ENCODE assay signal across 1 cellular context in genomic region chr7:123824754-123825067, GRCh38.
TF ChIP-seq lines count a peak whose summit lies in the region.

No MANE protein-coding gene starts in this region.

TF ChIP-seq in HepG2, 621 proteins besides CTCF, POLR2A, EP300 and RAD21 (continued from another document):
- peak; percentile 29; the same call in 1 of the 2 replicates for TF ChIP-seq AHDC1 (CRISPR knock-in tag; IDR thresholded peaks at IDR 0.05; ENCODE audit: borderline replicate concordance)
- TF ChIP-seq ARID5B (CRISPR knock-in tag; IDR thresholded peaks at IDR 0.05), result peak; percentile 71
- no peak for TF ChIP-seq ZNF747 (CRISPR knock-in tag; IDR thresholded peaks at IDR 0.05; ENCODE audit: borderline replicate concordance)
- TF ChIP-seq HHEX (CRISPR knock-in tag; IDR thresholded peaks at IDR 0.05), result peak; percentile 57; the same call in 1 of the 2 replicates
- TF ChIP-seq, protein P1, sequence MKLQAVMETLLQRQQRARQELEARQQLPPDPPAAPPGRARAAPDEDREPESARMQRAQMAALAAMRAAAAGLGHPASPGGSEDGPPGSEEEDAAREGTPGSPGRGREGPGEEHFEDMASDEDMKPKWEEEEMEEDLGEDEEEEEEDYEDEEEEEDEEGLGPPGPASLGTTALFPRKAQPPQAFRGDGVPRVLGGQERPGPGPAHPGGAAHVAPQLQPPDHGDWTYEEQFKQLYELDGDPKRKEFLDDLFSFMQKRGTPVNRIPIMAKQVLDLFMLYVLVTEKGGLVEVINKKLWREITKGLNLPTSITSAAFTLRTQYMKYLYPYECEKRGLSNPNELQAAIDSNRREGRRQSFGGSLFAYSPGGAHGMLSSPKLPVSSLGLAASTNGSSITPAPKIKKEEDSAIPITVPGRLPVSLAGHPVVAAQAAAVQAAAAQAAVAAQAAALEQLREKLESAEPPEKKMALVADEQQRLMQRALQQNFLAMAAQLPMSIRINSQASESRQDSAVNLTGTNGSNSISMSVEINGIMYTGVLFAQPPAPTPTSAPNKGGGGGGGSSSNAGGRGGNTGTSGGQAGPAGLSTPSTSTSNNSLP (IDR thresholded peaks at IDR 0.05; ENCODE audit: low read depth, low read length), result peak; percentile 82
- no peak for TF ChIP-seq ZNF329 (CRISPR knock-in tag; IDR thresholded peaks at IDR 0.05; ENCODE audit: low read depth)
- peak; percentile 79 for TF ChIP-seq FOXA3 (CRISPR knock-in tag; IDR thresholded peaks at IDR 0.05)
- no peak for TF ChIP-seq POLR2G (IDR thresholded peaks at IDR 0.05; ENCODE audit: low read depth, low read length)
- 0 out of 2 replicates have a peak, but pooled peaks have one; percentile 10 for TF ChIP-seq RARA (CRISPR knock-in tag; IDR thresholded peaks at IDR 0.05)
- TF ChIP-seq MTA3 (CRISPR knock-in tag; IDR thresholded peaks at IDR 0.05), result no peak
- TF ChIP-seq YY1 (IDR thresholded peaks at IDR 0.05; ENCODE audit: insufficient read depth, insufficient replicate concordance, low read depth, low read length), result no peak
- peak; percentile 24; the same call in 1 of the 2 replicates for TF ChIP-seq BCL6 (CRISPR knock-in tag; IDR thresholded peaks at IDR 0.05)
- peak; percentile 45; the same call in 1 of the 2 replicates for TF ChIP-seq SOX5 (CRISPR knock-in tag; IDR thresholded peaks at IDR 0.05; ENCODE audit: borderline replicate concordance)
- no peak for TF ChIP-seq ZNF672 (CRISPR knock-in tag; IDR thresholded peaks at IDR 0.05)
- no peak for TF ChIP-seq MED1 (CRISPR knock-in tag; IDR thresholded peaks at IDR 0.05)
- TF ChIP-seq GATAD2A (CRISPR knock-in tag; IDR thresholded peaks at IDR 0.05), result peak; percentile 46
- no peak for TF ChIP-seq ZFP82 (CRISPR knock-in tag; IDR thresholded peaks at IDR 0.05; ENCODE audit: borderline replicate concordance)
- no peak for TF ChIP-seq HCFC1 (IDR thresholded peaks at IDR 0.05; ENCODE audit: low read depth, low read length)
- no peak for TF ChIP-seq FLYWCH1 (CRISPR knock-in tag; IDR thresholded peaks at IDR 0.05)
